ENCODE assay signal across 13 cellular contexts in the genomic region with DNA sequence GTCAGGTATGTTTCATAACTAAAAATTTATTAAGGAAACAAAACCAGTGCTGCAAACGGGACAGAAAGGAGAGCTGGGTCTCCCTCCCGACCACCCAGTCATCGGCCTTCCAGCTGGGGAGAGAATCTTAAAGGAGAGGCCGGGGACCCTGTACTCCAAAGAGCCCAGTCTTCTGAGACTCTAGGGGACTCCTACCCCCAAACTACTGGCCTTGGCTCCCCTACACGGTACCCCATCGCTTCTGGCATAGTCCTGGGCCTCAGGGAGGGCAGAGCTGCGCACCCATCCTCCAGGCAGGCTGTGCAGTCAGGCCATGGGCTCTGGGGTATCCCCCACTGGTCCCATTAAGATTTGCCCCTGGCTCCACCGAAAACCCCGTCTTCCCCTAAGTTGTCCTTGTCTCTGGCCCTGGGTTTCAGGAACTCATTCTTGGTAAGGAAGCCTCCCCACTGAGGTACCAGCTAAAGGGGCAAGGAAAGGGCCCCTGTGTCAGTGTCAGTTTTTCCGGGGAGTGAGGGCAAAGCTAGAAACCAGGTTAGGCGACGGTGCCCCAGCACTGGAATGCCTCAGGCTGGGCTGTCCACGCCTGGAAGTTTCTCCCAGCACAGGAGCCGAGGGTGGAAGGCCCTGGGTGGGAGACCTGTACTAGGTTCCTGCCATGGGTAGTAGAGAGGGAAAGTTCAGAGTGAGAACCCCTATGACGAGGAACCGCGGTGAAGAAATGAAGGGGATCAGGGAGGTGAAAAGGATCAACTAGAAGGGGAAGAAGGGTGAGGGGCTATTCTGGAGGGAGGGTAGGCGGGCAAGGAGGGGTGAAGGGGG. TPM values are rescaled to one million over a fixed set of nuclear protein-coding genes. Genes with fewer than 3 reads are reported as not detected.
DNase-seq lines count a peak whose midpoint lies in the region; ATAC-seq and TF ChIP-seq lines count a peak whose summit lies in the region.
"Had no signal": no experiment of that assay in that cellular context is flagged by ENCODE, and none has a peak within 500 bp of the region (broad histone marks: within the 10 kb centered on the region; RNA-seq: fewer than 3 reads in every experiment).

No MANE protein-coding gene starts in this region.

- CTCF ChIA-PET in CD8-positive, alpha-beta T cell (lab: Charles Lee), result interaction anchor here (0.8 to 8.5 kb wide), 7 partner anchors 11 to 292 kb away, joined by 3 to 240 read pairs (median 4); no protein-coding TSS in a partner anchor

- peaks cover 15% of the 10 kb centered on the region for H3K36me3 ChIP-seq in CD8-positive, alpha-beta T cell (ENCODE audit: insufficient read depth, low read length)
- H3K36me3 ChIP-seq in sigmoid colon, result peaks cover 0 to 34% (median 0%) of the 10 kb centered on the region in 4 donors

- no peaks in the 10 kb centered on the region for H3K27me3 ChIP-seq in CD8-positive, alpha-beta T cell (ENCODE audit: insufficient read depth, low read length)
- H3K27me3 ChIP-seq in sigmoid colon, result peaks cover 3 to 19% (median 5%) of the 10 kb centered on the region in 3 donors

- H3K4me3 Mint-ChIP-seq in CD8-positive, alpha-beta T cell, result peak overlapping the region; percentile 32
- peak overlapping the region; percentile 65 for H3K4me3 Mint-ChIP-seq in T-helper 17 cell

- peaks cover 47% of the 10 kb centered on the region for H3K36me3 Mint-ChIP-seq in CD8-positive, alpha-beta T cell
- H3K36me3 Mint-ChIP-seq in T-helper 17 cell (ENCODE audit: low read depth), result peaks cover 14% of the 10 kb centered on the region

- TF ChIP-seq EP300 in sigmoid colon (IDR thresholded peaks at IDR 0.05), result no peak

- TF ChIP-seq POLR2A in sigmoid colon (IDR thresholded peaks at IDR 0.05), result no peak

- no peak for DNase-seq in CD8-positive, alpha-beta T cell
- DNase-seq in T-helper 17 cell, result no peak
- no peak for DNase-seq in fibroblast of mammary gland (ENCODE audit: low read depth)
- DNase-seq in sigmoid colon, result no peak
- DNase-seq in effector CD8-positive, alpha-beta T cell (lab: John Stamatoyannopoulos, UW), result no peak
- DNase-seq: activated CD4-positive, alpha-beta T cell treated with anti-CD3 and anti-CD28 coated beads for 48 hours; NCI-H1930 had no signal

- TF ChIP-seq CTCF in CD8-positive, alpha-beta T cell (IDR thresholded peaks at IDR 0.05), result no peak
- TF ChIP-seq CTCF in fibroblast of mammary gland (conservative IDR thresholded peaks at IDR 0.05; ENCODE audit: control insufficient read depth, insufficient read depth, low read depth, low read length) (no peak), sigmoid colon (IDR thresholded peaks at IDR 0.05) (no peak)

- H3K4me3 ChIP-seq in CD8-positive, alpha-beta T cell (ENCODE audit: low read depth, low read length), result no peak overlapping the region
- peak overlapping the region; percentile 33 for H3K4me3 ChIP-seq in fibroblast of mammary gland (ENCODE audit: control insufficient read depth, low read depth, low read length)
- H3K4me3 ChIP-seq in sigmoid colon, result peak overlapping the region in 2 of 4 donors; percentile 64 to 75
- H3K4me3 ChIP-seq: cardiac muscle cell had no signal

- H3K27ac Mint-ChIP-seq in CD8-positive, alpha-beta T cell, result no peak overlapping the region
- H3K27ac Mint-ChIP-seq in T-helper 17 cell, result peak overlapping the region; percentile 47

- intact Hi-C loops in CD8-positive, alpha-beta T cell (cut with DNase I, micrococcal nuclease), result loop anchor here (5.0 kb wide), 2 partner anchors 42 to 107 kb away; no protein-coding TSS in a partner anchor
- intact Hi-C loops in sigmoid colon (cut with DNase I), result no loop called here

- H3K4me1 Mint-ChIP-seq in CD8-positive, alpha-beta T cell (ENCODE audit: low read depth), result peaks cover 18% of the 10 kb centered on the region
- H3K4me1 Mint-ChIP-seq in T-helper 17 cell, result peaks cover 19% of the 10 kb centered on the region

- POLR2A ChIA-PET in CD8-positive, alpha-beta T cell (lab: Charles Lee), result interaction anchor here (1.0 to 1.3 kb wide), 2 partner anchors 27 to 185 kb away, joined by 3 to 4 read pairs; no protein-coding TSS in a partner anchor

- H3K9me3 ChIP-seq in CD8-positive, alpha-beta T cell (ENCODE audit: low read length), result no peaks in the 10 kb centered on the region
- H3K9me3 ChIP-seq in T-helper 17 cell (ENCODE audit: control insufficient read depth, low read length, poor library complexity, severe bottlenecking) (no peaks in the 10 kb centered on the region), sigmoid colon (no peaks in the 10 kb centered on the region)

- H3K27me3 Mint-ChIP-seq in CD8-positive, alpha-beta T cell (ENCODE audit: low read depth), result peaks cover 23% of the 10 kb centered on the region
- H3K27me3 Mint-ChIP-seq in T-helper 17 cell, result peaks cover 17% of the 10 kb centered on the region

- H3K4me1 ChIP-seq in CD8-positive, alpha-beta T cell (ENCODE audit: insufficient read depth, low read length), result peaks cover 28% of the 10 kb centered on the region
- peaks cover 0 to 89% (median 85%) of the 10 kb centered on the region in 4 donors for H3K4me1 ChIP-seq in sigmoid colon

- 80 to 83% methylated on average over 18 of the region's 18 CpGs for WGBS in sigmoid colon, 2 donors

- no peak for ATAC-seq in CD8-positive, alpha-beta T cell
- no peak for ATAC-seq in T-helper 17 cell
- no peak for ATAC-seq in GM19455 (IDR thresholded peaks at IDR 0.05; ENCODE audit: unreplicated experiment)
- ATAC-seq in HG02642 (IDR thresholded peaks at IDR 0.05; ENCODE audit: poor library complexity, unreplicated experiment), result no peak
- ATAC-seq in HG03520 (IDR thresholded peaks at IDR 0.05; ENCODE audit: unreplicated experiment), result no peak
- ATAC-seq: HCT116 had no signal

- no peaks in the 10 kb centered on the region for H3K9me3 Mint-ChIP-seq in CD8-positive, alpha-beta T cell

- no peak overlapping the region for H3K27ac ChIP-seq in CD8-positive, alpha-beta T cell (ENCODE audit: low read depth, low read length)
- peak overlapping the region; percentile 88 to 92 (median 91) for H3K27ac ChIP-seq in sigmoid colon
- H3K27ac ChIP-seq: cardiac muscle cell had no signal

RNA-seq across cellular contexts. Expression of a gene that starts 5.1 kb away (rescaled TPM):
- total RNA-seq in CD8-positive, alpha-beta T cell, result 10 to 100 TPM; 12.1 to 13.0 TPM
- total RNA-seq in T-helper 17 cell (1 to 10 TPM; 4.6 to 8.1 TPM), sigmoid colon (10 to 100 TPM; 10.4 to 44.9 (median 24.8) TPM)
- 1 to 10 TPM; 1.6 to 5.4 (median 5.1) TPM for polyA plus RNA-seq in sigmoid colon

RNA-seq across cellular contexts. Expression of a gene that starts 18.2 kb away (rescaled TPM):
- total RNA-seq in CD8-positive, alpha-beta T cell, result 10 to 100 TPM; 38.7 to 48.2 TPM
- 10 to 100 TPM; 28.4 to 35.2 TPM for total RNA-seq in T-helper 17 cell
- 10 to 100 TPM; 26.3 to 43.0 (median 32.9) TPM for total RNA-seq in sigmoid colon
- 10 to 100 TPM; 61.3 to 66.8 (median 63.3) TPM for polyA plus RNA-seq in sigmoid colon

RNA-seq across cellular contexts. Expression of a gene that starts 30.1 kb away (rescaled TPM):
- 100 to 1,000 TPM; 128 to 149 TPM for total RNA-seq in CD8-positive, alpha-beta T cell
- 10 to 100 TPM; 85.1 to 92.6 TPM for total RNA-seq in T-helper 17 cell
- 10 to 100 TPM; 27.6 to 60.1 (median 38.8) TPM for total RNA-seq in sigmoid colon
- polyA plus RNA-seq in sigmoid colon, result 10 to 100 TPM in 2 of 3 donors, 1 to 10 TPM in 1; 7.2 to 26.6 (median 12.0) TPM

RNA-seq across cellular contexts. Expression of a gene that starts 34.9 kb away (rescaled TPM):
- not detected for total RNA-seq in CD8-positive, alpha-beta T cell
- total RNA-seq in T-helper 17 cell, result under 1 TPM; 0.21 to 0.90 TPM
- total RNA-seq in sigmoid colon, result under 1 TPM; 0.16 to 0.71 (median 0.48) TPM
- under 1 TPM in 2 of 3 donors, not detected in 1; under 0.01 to 0.69 TPM for polyA plus RNA-seq in sigmoid colon
- total RNA-seq: Daoy had no signal
